Comparison of ENCODE assay signal across 19 cellular contexts in genomic region chr3:7567160-7567559, GRCh38.
"Had no signal": no experiment of that assay in that cellular context is flagged by ENCODE, and none has a peak within 500 bp of the region (broad histone marks: within the 10 kb centered on the region; RNA-seq: fewer than 3 reads in every experiment).

No MANE protein-coding gene starts in this region.

- H3K36me3 ChIP-seq: left lung, pancreas, sigmoid colon, stomach, upper lobe of left lung had no signal

- H3K4me3 ChIP-seq: body of pancreas, left lung, mucosa of descending colon, pancreas, sigmoid colon, stomach, testis, upper lobe of left lung had no signal

- H3K4me1 ChIP-seq: body of pancreas, left lung, pancreas, sigmoid colon, stomach, testis, upper lobe of left lung had no signal

- H3K27me3 ChIP-seq: body of pancreas, left lung, pancreas, sigmoid colon, stomach, testis, upper lobe of left lung had no signal

- DNase-seq: activated B cell treated with CpG ODN at 0.5 μM for 24 hours; activated CD4-positive, alpha-beta T cell treated with anti-CD3 and anti-CD28 coated beads, Interleukin-2, amount 10 ng/mL, durations not matched to agents 7 days and 5 days; activated CD8-positive, alpha-beta memory T cell treated with anti-CD3 and anti-CD28 coated beads, Interleukin-2, amount 50 U/mL, for 48 hours; activated gamma-delta T cell; activated T-cell treated with anti-CD3 and anti-CD28 coated beads, Interleukin-2, amount 50 U/mL, for 72 hours; amniotic stem cell; body of pancreas; caudate nucleus; left lung; mucosa of descending colon; naive thymus-derived CD8-positive, alpha-beta T cell; pancreas; sigmoid colon; stimulated activated CD4-positive, alpha-beta T cell treated with anti-CD3 and anti-CD28 coated beads, Interleukin-2, amount 100 ng/mL, for 24 hours; stomach; testis; upper lobe of left lung had no signal

- H3K27ac ChIP-seq: body of pancreas, left lung, pancreas, sigmoid colon, stomach, testis, upper lobe of left lung had no signal

- H3K9me3 ChIP-seq: body of pancreas, mucosa of descending colon, pancreas, testis had no signal

- ATAC-seq: activated naive CD4-positive, alpha-beta T cell treated with anti-CD3 and anti-CD28 coated beads, Interleukin-2, amount 50 U/mL, for 72 hours; activated T-cell treated with anti-CD3 and anti-CD28 coated beads, Interleukin-2, amount 50 U/mL, for 72 hours; body of pancreas; esophagus mucosa; left lung; mucosa of descending colon; naive thymus-derived CD8-positive, alpha-beta T cell; pancreas had no signal
